ENCODE assay signal across 9 cellular contexts in genomic region chr5:39148983-39149534, GRCh38.
DNase-seq lines count a peak whose midpoint lies in the region; ATAC-seq and TF ChIP-seq lines count a peak whose summit lies in the region.
"Had no signal": no experiment of that assay in that cellular context is flagged by ENCODE, and none has a peak within 500 bp of the region (broad histone marks: within the 10 kb centered on the region; RNA-seq: fewer than 3 reads in every experiment).

No MANE protein-coding gene starts in this region.

- POLR2A ChIA-PET in naive thymus-derived CD4-positive, alpha-beta T cell (lab: Charles Lee): interaction anchor here (1.0 to 1.4 kb wide), 4 partner anchors 27 to 137 kb away, joined by 4 to 6 read pairs (median 4); no protein-coding TSS in a partner anchor

- H3K27me3 ChIP-seq in naive thymus-derived CD4-positive, alpha-beta T cell (ENCODE audit: control insufficient read depth in 2 of 2, insufficient read depth in 2 of 2, low read length in 2 of 2): no peaks in the 10 kb centered on the region
- no peaks in the 10 kb centered on the region for H3K27me3 ChIP-seq in MG63
- no peaks in the 10 kb centered on the region for H3K27me3 ChIP-seq in lower lobe of right lung (ENCODE audit: low read depth)

- H3K27ac Mint-ChIP-seq in naive thymus-derived CD4-positive, alpha-beta T cell: peak overlapping the region; percentile 66 to 94 (median 82)

- peak overlapping the region; percentile 64 for H3K27ac ChIP-seq in naive thymus-derived CD4-positive, alpha-beta T cell (ENCODE audit: low read depth, low read length)
- no peak overlapping the region for H3K27ac ChIP-seq in lower lobe of right lung

- peak overlapping the region in 6 of 10 donors; percentile 7 to 63 (median 36) for H3K4me3 Mint-ChIP-seq in naive thymus-derived CD4-positive, alpha-beta T cell

- ATAC-seq in naive thymus-derived CD4-positive, alpha-beta T cell: peak; percentile 44
- ATAC-seq in GM19035 (IDR thresholded peaks at IDR 0.05; ENCODE audit: unreplicated experiment) (no peak), lower lobe of right lung (no peak)

- peak; percentile 3 for DNase-seq in DMS53 treated with DMSO at 0.1 percent for 48 hours (lab: John Stamatoyannopoulos, UW; ENCODE audit: unreplicated experiment)
- peak; percentile 36 to 39 for DNase-seq in Kasumi-1 (lab: John Stamatoyannopoulos, UW)
- DNase-seq in astrocyte of the spinal cord (ENCODE audit: low read depth, low spot score): no peak
- peak in 6 of 9 donors; percentile 28 to 55 (median 48) for DNase-seq in naive thymus-derived CD4-positive, alpha-beta T cell
- DNase-seq in UCSD-AML1 (lab: John Stamatoyannopoulos, UW; ENCODE audit: unreplicated experiment): no peak
- no peak for DNase-seq in MG63
- no peak for DNase-seq in lower lobe of right lung
- DNase-seq: occipital lobe had no signal

- H3K4me3 ChIP-seq in astrocyte of the spinal cord (ENCODE audit: low read depth, low read length) (no peak overlapping the region), MG63 (no peak overlapping the region), lower lobe of right lung (no peak overlapping the region)
- no peak overlapping the region for H3K4me3 ChIP-seq in naive thymus-derived CD4-positive, alpha-beta T cell (ENCODE audit: low read length)

- peaks cover 58 to 90% (median 72%) of the 10 kb centered on the region in 7 donors for H3K4me1 Mint-ChIP-seq in naive thymus-derived CD4-positive, alpha-beta T cell

- no peaks in the 10 kb centered on the region for H3K27me3 Mint-ChIP-seq in naive thymus-derived CD4-positive, alpha-beta T cell

- no peaks in the 10 kb centered on the region for H3K9me3 ChIP-seq in naive thymus-derived CD4-positive, alpha-beta T cell (ENCODE audit: control insufficient read depth in 2 of 3, low read length in 3 of 3)
- H3K9me3 ChIP-seq in MG63 (no peaks in the 10 kb centered on the region), lower lobe of right lung (no peaks in the 10 kb centered on the region)

- intact Hi-C loops in naive thymus-derived CD4-positive, alpha-beta T cell (cut with micrococcal nuclease): loop anchor here (1.0 to 10.0 kb wide), 7 partner anchors 28 to 398 kb away; no protein-coding TSS in a partner anchor
- intact Hi-C loops in lower lobe of right lung (cut with DNase I): no loop called here

- peaks cover 19 to 55% of the 10 kb centered on the region in 2 donors for H3K4me1 ChIP-seq in naive thymus-derived CD4-positive, alpha-beta T cell (ENCODE audit: control insufficient read depth in 2 of 2, insufficient read depth in 2 of 2, low read length in 2 of 2)
- H3K4me1 ChIP-seq in lower lobe of right lung: peaks cover 10% of the 10 kb centered on the region

- H3K36me3 Mint-ChIP-seq in naive thymus-derived CD4-positive, alpha-beta T cell: peaks cover 29 to 51% (median 40%) of the 10 kb centered on the region in 5 donors

- H3K36me3 ChIP-seq in naive thymus-derived CD4-positive, alpha-beta T cell (ENCODE audit: control insufficient read depth in 2 of 3, insufficient read depth in 3 of 3, low read length in 3 of 3): peaks cover 22 to 50% (median 29%) of the 10 kb centered on the region in 3 experiments
- no peaks in the 10 kb centered on the region for H3K36me3 ChIP-seq in MG63
- H3K36me3 ChIP-seq in lower lobe of right lung: peaks cover 4% of the 10 kb centered on the region

- TF ChIP-seq CTCF in astrocyte of the spinal cord (IDR thresholded peaks at IDR 0.05; ENCODE audit: low read depth, low read length) (peak; percentile 28), lower lobe of right lung (IDR thresholded peaks at IDR 0.05) (no peak)

- CTCF ChIA-PET in naive thymus-derived CD4-positive, alpha-beta T cell (lab: Charles Lee): interaction anchor here (0.6 to 6.3 kb wide), 6 partner anchors 8 to 135 kb away, joined by 3 to 37 read pairs (median 6); no protein-coding TSS in a partner anchor

- peaks cover 0 to 2% (median 0%) of the 10 kb centered on the region in 11 donors for H3K9me3 Mint-ChIP-seq in naive thymus-derived CD4-positive, alpha-beta T cell

- in situ Hi-C loops in astrocyte of the spinal cord (cut with HindIII; ENCODE audit: low sequenced_read_pairs): no loop called here

Comparison
In these comparisons a context has a peak if more than half of its experiments do, and no peak if none do; other contexts are left out.
1. DNase-seq: peak in DMS53 treated with DMSO at 0.1 percent for 48 hours (single experiment), Kasumi-1 (2 of 2) and naive thymus-derived CD4-positive, alpha-beta T cell (6 of 9); none in astrocyte of the spinal cord (single experiment), UCSD-AML1 (single experiment), MG63 (single experiment) and lower lobe of right lung (single experiment).